10 cellular contexts compared by ENCODE assay signal in genomic region chr1:201259476-201260235, GRCh38. TPM values are rescaled to one million over a fixed set of nuclear protein-coding genes. Genes with fewer than 3 reads are reported as not detected.
DNase-seq lines count a peak whose midpoint lies in the region; TF ChIP-seq lines count a peak whose summit lies in the region.
"Had no signal": no experiment of that assay in that cellular context is flagged by ENCODE, and none has a peak within 500 bp of the region (broad histone marks: within the 10 kb centered on the region; RNA-seq: fewer than 3 reads in every experiment).

No MANE protein-coding gene starts in this region.

- H3K4me3 ChIP-seq in iPS-18c (ENCODE audit: insufficient read depth, low read depth, low read length) (peak overlapping the region; percentile 53), spleen (peak overlapping the region in 1 of 8 donors; percentile 22)
- H3K4me3 ChIP-seq: A549 had no signal

- H3K36me3 ChIP-seq in spleen: no peaks in the 10 kb centered on the region

- peaks cover 0 to 56% (median 19%) of the 10 kb centered on the region in 7 donors for H3K27me3 ChIP-seq in spleen (replicated peaks in 1 of 7)

- intact Hi-C loops in activated T-helper 2 cell treated with anti-CD3 and anti-CD28 coated beads, Interferon-gamma antibody, Interleukin-2, Interleukin-4, amounts not matched to agents 10 μg/mL and 5 μg/mL and 100 μg/mL, durations not matched to agents 14 hours and 24 hours and 36 hours (cut with micrococcal nuclease): no loop called here
- intact Hi-C loops in spleen (cut with DNase I; ENCODE audit: low total_unique reads): loop anchor here (5.0 kb wide), 1 partner anchor 103 kb away; no protein-coding TSS in a partner anchor

- DNase-seq in NCI-H2029 (lab: John Stamatoyannopoulos, UW): peak; percentile 34
- DNase-seq in NCI-H2029 treated with DMSO at 0.1 percent for 48 hours (lab: John Stamatoyannopoulos, UW): no peak
- peak; percentile 6 for DNase-seq in activated T-helper 2 cell treated with anti-CD3 and anti-CD28 coated beads, Interferon-gamma antibody, Interleukin-2, Interleukin-4, amounts not matched to agents 10 μg/mL and 5 μg/mL and 100 μg/mL, durations not matched to agents 14 hours and 24 hours and 36 hours (ENCODE audit: low spot score)
- DNase-seq in spleen: peak; percentile 72
- DNase-seq in GM10248 (ENCODE audit: extremely low spot score): no peak
- DNase-seq in UCSD-AML1 (lab: John Stamatoyannopoulos, UW; ENCODE audit: unreplicated experiment): no peak
- DNase-seq in NCI-H2081 treated with DMSO at 0.1 percent for 48 hours (lab: John Stamatoyannopoulos, UW): no peak
- DNase-seq: activated effector memory CD4-positive, alpha-beta T cell treated with Interleukin-2 at 50 U/mL for 16 hours had no signal

- no peak for TF ChIP-seq POLR2A in spleen (IDR thresholded peaks at IDR 0.05)

- peaks cover 5% of the 10 kb centered on the region for H3K27me3 Mint-ChIP-seq in activated T-helper 2 cell treated with anti-CD3 and anti-CD28 coated beads, Interferon-gamma antibody, Interleukin-2, Interleukin-4, amounts not matched to agents 10 μg/mL and 5 μg/mL and 100 μg/mL, durations not matched to agents 14 hours and 24 hours and 36 hours (ENCODE audit: low read depth)

- H3K27ac Mint-ChIP-seq in activated T-helper 2 cell treated with anti-CD3 and anti-CD28 coated beads, Interferon-gamma antibody, Interleukin-2, Interleukin-4, amounts not matched to agents 10 μg/mL and 5 μg/mL and 100 μg/mL, durations not matched to agents 14 hours and 24 hours and 36 hours: no peak overlapping the region

- POLR2A ChIA-PET in GM10248 (lab: Yijun Ruan, JAX): no interaction called here

- WGBS in spleen, 5 donors: 7 to 14% (median 9%) methylated on average over 9 to 28 of the region's 28 CpGs

- no peaks in the 10 kb centered on the region for H3K36me3 Mint-ChIP-seq in activated T-helper 2 cell treated with anti-CD3 and anti-CD28 coated beads, Interferon-gamma antibody, Interleukin-2, Interleukin-4, amounts not matched to agents 10 μg/mL and 5 μg/mL and 100 μg/mL, durations not matched to agents 14 hours and 24 hours and 36 hours (ENCODE audit: low read depth)

- TF ChIP-seq CTCF in spleen (IDR thresholded peaks at IDR 0.05 in 8 of 11, conservative IDR thresholded peaks at IDR 0.05 in 3 of 11) (no peak), GM10248 (IDR thresholded peaks at IDR 0.05; ENCODE audit: control extremely low read depth, extremely low read depth, low read depth, missing control alignments) (no peak)

- CTCF ChIA-PET in GM10248 (lab: Yijun Ruan, JAX): interaction anchor here (1.4 to 1.5 kb wide), 2 partner anchors 102 to 150 kb away, joined by 4 to 6 read pairs; no protein-coding TSS in a partner anchor

- no peak overlapping the region for H3K4me3 Mint-ChIP-seq in activated T-helper 2 cell treated with anti-CD3 and anti-CD28 coated beads, Interferon-gamma antibody, Interleukin-2, Interleukin-4, amounts not matched to agents 10 μg/mL and 5 μg/mL and 100 μg/mL, durations not matched to agents 14 hours and 24 hours and 36 hours (ENCODE audit: low read depth)

- H3K27ac ChIP-seq in spleen: no peak overlapping the region

- H3K9me3 Mint-ChIP-seq in activated T-helper 2 cell treated with anti-CD3 and anti-CD28 coated beads, Interferon-gamma antibody, Interleukin-2, Interleukin-4, amounts not matched to agents 10 μg/mL and 5 μg/mL and 100 μg/mL, durations not matched to agents 14 hours and 24 hours and 36 hours: no peaks in the 10 kb centered on the region

- no peaks in the 10 kb centered on the region for H3K4me1 Mint-ChIP-seq in activated T-helper 2 cell treated with anti-CD3 and anti-CD28 coated beads, Interferon-gamma antibody, Interleukin-2, Interleukin-4, amounts not matched to agents 10 μg/mL and 5 μg/mL and 100 μg/mL, durations not matched to agents 14 hours and 24 hours and 36 hours (ENCODE audit: low read depth)

- H3K9me3 ChIP-seq in iPS-18c (ENCODE audit: control insufficient read depth, insufficient read depth, low read length) (peaks cover 2% of the 10 kb centered on the region), spleen (no peaks in the 10 kb centered on the region)
- H3K9me3 ChIP-seq: A549 had no signal

- peaks cover 0 to 14% (median 0%) of the 10 kb centered on the region in 6 donors for H3K4me1 ChIP-seq in spleen

RNA-seq across cellular contexts. Expression of gene PKP1, which starts 23.6 kb away (rescaled TPM):
- total RNA-seq in activated T-helper 2 cell treated with anti-CD3 and anti-CD28 coated beads, Interferon-gamma antibody, Interleukin-2, Interleukin-4, amounts not matched to agents 10 μg/mL and 5 μg/mL and 100 μg/mL, durations not matched to agents 14 hours and 24 hours and 36 hours: not detected in 2 replicates
- total RNA-seq in spleen: not detected
- under 1 TPM; 0.04 to 0.10 (median 0.06) TPM for polyA plus RNA-seq in spleen
- polyA plus RNA-seq: A549 had no signal

Comparison
In these comparisons a context has a peak if more than half of its experiments do, and no peak if none do; other contexts are left out.
1. DNase-seq: peak in NCI-H2029 (single experiment), activated T-helper 2 cell treated with anti-CD3 and anti-CD28 coated beads, Interferon-gamma antibody, Interleukin-2, Interleukin-4, amounts not matched to agents 10 μg/mL and 5 μg/mL and 100 μg/mL, durations not matched to agents 14 hours and 24 hours and 36 hours (single experiment) and spleen (single experiment); none in NCI-H2029 treated with DMSO at 0.1 percent for 48 hours (single experiment), GM10248 (single experiment), UCSD-AML1 (single experiment) and NCI-H2081 treated with DMSO at 0.1 percent for 48 hours (single experiment).